Comparison of ENCODE assay signal across 8 cellular contexts in genomic region chr17:36188891-36189306, GRCh38. TPM values are rescaled to one million over a fixed set of nuclear protein-coding genes. Genes with fewer than 3 reads are reported as not detected.
DNase-seq lines count a peak whose midpoint lies in the region; ATAC-seq and TF ChIP-seq lines count a peak whose summit lies in the region.
"Had no signal": no experiment of that assay in that cellular context is flagged by ENCODE, and none has a peak within 500 bp of the region (broad histone marks: within the 10 kb centered on the region; RNA-seq: fewer than 3 reads in every experiment).

No MANE protein-coding gene starts in this region.

- ATAC-seq in HG03095 (IDR thresholded peaks at IDR 0.05; ENCODE audit: unreplicated experiment) (peak; percentile 59), activated B cell treated with CpG ODN at 0.5 μM for 24 hours (ENCODE audit: low read depth) (peak; percentile 81)

- H3K27ac Mint-ChIP-seq in activated B cell treated with CpG ODN at 0.5 μM for 24 hours: peak overlapping the region; percentile 68
- H3K27ac Mint-ChIP-seq: nephron had no signal

- TF ChIP-seq EP300 in suprapubic skin (IDR thresholded peaks at IDR 0.05): no peak

- H3K9me3 Mint-ChIP-seq in activated B cell treated with CpG ODN at 0.5 μM for 24 hours: no peaks in the 10 kb centered on the region
- H3K9me3 Mint-ChIP-seq: nephron had no signal

- TF ChIP-seq POLR2A in suprapubic skin (IDR thresholded peaks at IDR 0.05): no peak

- no peaks in the 10 kb centered on the region for H3K36me3 Mint-ChIP-seq in activated B cell treated with CpG ODN at 0.5 μM for 24 hours (ENCODE audit: low read depth)

- H3K27me3 ChIP-seq in suprapubic skin (peaks cover 7% of the 10 kb centered on the region), WERI-Rb-1 (ENCODE audit: insufficient read depth, low read depth, severe bottlenecking) (no peaks in the 10 kb centered on the region)

- H3K4me3 ChIP-seq in suprapubic skin (no peak overlapping the region), WERI-Rb-1 (ENCODE audit: low read depth, low read length) (no peak overlapping the region)

- H3K27ac ChIP-seq in suprapubic skin (no peak overlapping the region), WERI-Rb-1 (no peak overlapping the region)

- H3K4me3 Mint-ChIP-seq in activated B cell treated with CpG ODN at 0.5 μM for 24 hours: no peak overlapping the region
- H3K4me3 Mint-ChIP-seq: nephron had no signal

- POLR2A ChIA-PET in activated B cell treated with CpG ODN at 0.5 μM for 24 hours (lab: Charles Lee): interaction anchor here (0.5 kb wide), 1 partner anchor 9 kb away, joined by 5 read pairs; no protein-coding TSS in a partner anchor

- H3K27me3 Mint-ChIP-seq in activated B cell treated with CpG ODN at 0.5 μM for 24 hours: peaks cover 2% of the 10 kb centered on the region

- no peak for TF ChIP-seq CTCF in activated B cell treated with CpG ODN at 0.5 μM for 24 hours (IDR thresholded peaks at IDR 0.05)
- no peak for TF ChIP-seq CTCF in suprapubic skin (IDR thresholded peaks at IDR 0.05)
- no peak for TF ChIP-seq CTCF in WERI-Rb-1 (IDR thresholded peaks at IDR 0.05; ENCODE audit: low read depth, low read length)

- 51% methylated on average over 7 of the region's 7 CpGs for WGBS in suprapubic skin

- H3K9me3 ChIP-seq in suprapubic skin (no peaks in the 10 kb centered on the region), WERI-Rb-1 (ENCODE audit: severe bottlenecking) (no peaks in the 10 kb centered on the region)

- H3K4me1 Mint-ChIP-seq in activated B cell treated with CpG ODN at 0.5 μM for 24 hours: peaks cover 17% of the 10 kb centered on the region

- CTCF ChIA-PET in activated B cell treated with CpG ODN at 0.5 μM for 24 hours (lab: Charles Lee): no interaction called here

- no peaks in the 10 kb centered on the region for H3K36me3 ChIP-seq in suprapubic skin
- no peaks in the 10 kb centered on the region for H3K36me3 ChIP-seq in WERI-Rb-1

- DNase-seq in GM19240 (ENCODE audit: insufficient read length, low spot score): peak; percentile 83
- DNase-seq in activated B cell treated with CpG ODN at 0.5 μM for 24 hours: no peak
- peak; percentile 82 for DNase-seq in pons (ENCODE audit: low spot score)
- no peak for DNase-seq in mesenteric fat pad (ENCODE audit: low spot score)
- DNase-seq in suprapubic skin (ENCODE audit: low spot score in 2 of 2): no peak
- DNase-seq in WERI-Rb-1: no peak

- peaks cover 4% of the 10 kb centered on the region for H3K4me1 ChIP-seq in suprapubic skin

- intact Hi-C loops in activated B cell treated with CpG ODN at 0.5 μM for 24 hours (cut with micrococcal nuclease): no loop called here

RNA-seq across cellular contexts. Expression of gene CCL3L1, which starts 7.7 kb away (rescaled TPM):
- total RNA-seq in activated B cell treated with CpG ODN at 0.5 μM for 24 hours: 7.3 and 9.5 TPM in 2 replicates
- 1.2 TPM for total RNA-seq in mesenteric fat pad
- total RNA-seq in suprapubic skin: not detected

RNA-seq across cellular contexts. Expression of gene TBC1D3B, which starts 12.5 kb away (rescaled TPM):
- 8.3 and 12.8 TPM in 2 replicates for total RNA-seq in activated B cell treated with CpG ODN at 0.5 μM for 24 hours
- total RNA-seq in mesenteric fat pad: 3.3 TPM
- total RNA-seq in suprapubic skin: 10 to 100 TPM in 2 of 4 donors, 1 to 10 TPM in 2; 6.1 to 28.3 (median 12.8) TPM

RNA-seq across cellular contexts. Expression of gene CCL4L2, which starts 22.0 kb away (rescaled TPM):
- total RNA-seq in activated B cell treated with CpG ODN at 0.5 μM for 24 hours (16.3 and 18.7 TPM in 2 replicates), mesenteric fat pad (1.2 TPM), suprapubic skin (1 to 10 TPM in 1 of 4 donors, not detected in 3; 1.5 TPM)

Comparison
In these comparisons a context has a peak if more than half of its experiments do, and no peak if none do; other contexts are left out.
1. DNase-seq: peak in GM19240 (single experiment) and pons (single experiment); none in activated B cell treated with CpG ODN at 0.5 μM for 24 hours (single experiment), mesenteric fat pad (single experiment), suprapubic skin (0 of 2) and WERI-Rb-1 (single experiment).